In genomic region chr5:102911973-102912372, GRCh38 we compare ENCODE assay signal across 10 cellular contexts.
DNase-seq lines count a peak whose midpoint lies in the region; TF ChIP-seq lines count a peak whose summit lies in the region.
"Had no signal": no experiment of that assay in that cellular context is flagged by ENCODE, and none has a peak within 500 bp of the region (broad histone marks: within the 10 kb centered on the region; RNA-seq: fewer than 3 reads in every experiment).

No MANE protein-coding gene starts in this region.

- no peaks in the 10 kb centered on the region for H3K9me3 Mint-ChIP-seq in activated naive CD4-positive, alpha-beta T cell treated with anti-CD3 and anti-CD28 coated beads, Interleukin-2, amount 10 ng/mL, durations not matched to agents 7 days and 5 days

- H3K27ac Mint-ChIP-seq in activated naive CD4-positive, alpha-beta T cell treated with anti-CD3 and anti-CD28 coated beads, Interleukin-2, amount 10 ng/mL, durations not matched to agents 7 days and 5 days: no peak overlapping the region

- no peak overlapping the region for H3K4me3 Mint-ChIP-seq in activated naive CD4-positive, alpha-beta T cell treated with anti-CD3 and anti-CD28 coated beads, Interleukin-2, amount 10 ng/mL, durations not matched to agents 7 days and 5 days

- DNase-seq in AG08395 (ENCODE audit: low spot score) (peak; percentile 48), cerebellar cortex (ENCODE audit: low spot score) (peak; percentile 41), kidney tubule cell (ENCODE audit: low spot score) (peak; percentile 88), erythroblast (lab: John Stamatoyannopoulos, UW) (no peak), SK-N-DZ (ENCODE audit: low spot score) (no peak), occipital lobe (lab: John Stamatoyannopoulos, UW) (no peak)
- no peak for DNase-seq in activated naive CD4-positive, alpha-beta T cell treated with anti-CD3 and anti-CD28 coated beads, Interleukin-2, amount 10 ng/mL, durations not matched to agents 7 days and 5 days
- DNase-seq: activated CD4-positive, alpha-beta T cell treated with anti-CD3 and anti-CD28 coated beads, Interleukin-2, amount 50 U/mL, for 4 hours; lower lobe of right lung had no signal

- H3K36me3 Mint-ChIP-seq in activated naive CD4-positive, alpha-beta T cell treated with anti-CD3 and anti-CD28 coated beads, Interleukin-2, amount 10 ng/mL, durations not matched to agents 7 days and 5 days: peaks cover 2% of the 10 kb centered on the region

- CTCF ChIA-PET in activated naive CD4-positive, alpha-beta T cell treated with anti-CD3 and anti-CD28 coated beads, Interleukin-2, amount 10 ng/mL, durations not matched to agents 7 days and 5 days (lab: Charles Lee): no interaction called here

- no peaks in the 10 kb centered on the region for H3K4me1 Mint-ChIP-seq in activated naive CD4-positive, alpha-beta T cell treated with anti-CD3 and anti-CD28 coated beads, Interleukin-2, amount 10 ng/mL, durations not matched to agents 7 days and 5 days

- TF ChIP-seq RAD21 in Ishikawa (IDR thresholded peaks at IDR 0.05; ENCODE audit: low read depth): peak; percentile 6; the same call in 1 of the 2 replicates

- no peak for TF ChIP-seq POLR2A in erythroblast (IDR thresholded peaks at IDR 0.05; ENCODE audit: low read length)

- no peaks in the 10 kb centered on the region for H3K27me3 Mint-ChIP-seq in activated naive CD4-positive, alpha-beta T cell treated with anti-CD3 and anti-CD28 coated beads, Interleukin-2, amount 10 ng/mL, durations not matched to agents 7 days and 5 days

- peak; percentile 59; the same call in 1 of the 2 replicates for TF ChIP-seq EP300 in Ishikawa (IDR thresholded peaks at IDR 0.05; ENCODE audit: borderline replicate concordance)

TF ChIP-seq in Ishikawa, 13 proteins besides CTCF, POLR2A, EP300 and RAD21:
- TF ChIP-seq USF1 (IDR thresholded peaks at IDR 0.05): no peak
- no peak for TF ChIP-seq FOXM1 (IDR thresholded peaks at IDR 0.05; ENCODE audit: borderline replicate concordance, low read depth)
- peak; percentile 91 for TF ChIP-seq NFIC (IDR thresholded peaks at IDR 0.05)
- TF ChIP-seq YY1 (IDR thresholded peaks at IDR 0.05; ENCODE audit: low read depth): no peak
- peak; percentile 37; the same call in 1 of the 2 replicates for TF ChIP-seq MAX (IDR thresholded peaks at IDR 0.05)
- TF ChIP-seq TEAD4 (IDR thresholded peaks at IDR 0.05): peak; percentile 90
- peak; percentile 53; the same call in 1 of the 2 replicates for TF ChIP-seq TCF12 (IDR thresholded peaks at IDR 0.05; ENCODE audit: low read depth)
- TF ChIP-seq CEBPB (IDR thresholded peaks at IDR 0.05): no peak
- TF ChIP-seq EGR1 (IDR thresholded peaks at IDR 0.05): no peak
- TF ChIP-seq REST (IDR thresholded peaks at IDR 0.05; ENCODE audit: low read depth): no peak

Comparison
In these comparisons a context has a peak if more than half of its experiments do, and no peak if none do; other contexts are left out.
1. DNase-seq: peak in AG08395 (single experiment), cerebellar cortex (single experiment) and kidney tubule cell (single experiment); none in erythroblast (0 of 2), activated naive CD4-positive, alpha-beta T cell treated with anti-CD3 and anti-CD28 coated beads, Interleukin-2, amount 10 ng/mL, durations not matched to agents 7 days and 5 days (single experiment), SK-N-DZ (single experiment) and occipital lobe (single experiment).